Comparison of ENCODE assay signal across 13 cellular contexts in the genomic region with DNA sequence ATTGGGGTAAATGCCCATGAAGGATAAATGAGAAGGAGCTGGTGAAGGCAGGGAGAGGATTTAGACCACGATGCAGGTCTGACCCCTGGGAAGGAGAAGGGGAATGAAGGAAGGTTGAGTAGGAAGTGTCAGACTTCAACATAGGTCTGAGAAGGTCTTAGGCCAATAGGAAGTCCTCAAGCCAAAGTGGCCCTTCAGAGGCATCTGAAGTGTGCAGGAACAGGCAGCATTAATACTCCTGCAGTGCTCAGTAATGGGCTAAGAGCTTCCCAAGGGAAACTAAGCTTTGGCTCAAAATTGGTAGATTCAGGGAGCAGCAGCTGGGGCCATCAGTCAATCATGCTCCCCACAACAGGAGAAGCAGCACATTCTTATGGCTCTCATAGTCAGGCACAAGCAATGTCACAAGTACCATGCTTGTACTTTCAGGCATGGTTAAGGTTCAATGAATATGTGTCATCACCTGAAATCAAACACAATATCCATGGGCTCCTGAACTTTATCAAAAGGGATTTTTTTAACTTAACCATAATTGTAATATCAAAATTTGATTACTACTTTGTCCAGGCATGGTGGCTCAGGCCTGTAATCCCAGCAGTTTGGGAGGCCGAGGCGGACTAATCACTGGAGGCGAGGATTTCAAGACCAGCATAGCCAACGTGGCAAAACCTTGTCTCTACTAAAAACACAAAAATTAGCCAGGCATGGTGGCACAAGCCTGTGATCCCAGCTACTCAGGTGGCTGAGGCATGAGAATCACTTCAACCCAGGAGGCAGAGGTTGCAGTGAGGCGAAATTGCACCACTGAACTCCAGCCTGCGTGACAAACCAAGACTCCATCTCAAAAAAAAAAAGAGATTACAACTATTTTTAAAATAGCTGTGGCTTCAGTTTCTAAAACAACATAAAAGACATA.
"Had no signal": no experiment of that assay in that cellular context is flagged by ENCODE, and none has a peak within 500 bp of the region (broad histone marks: within the 10 kb centered on the region; RNA-seq: fewer than 3 reads in every experiment).

No MANE protein-coding gene starts in this region.

- ATAC-seq: left colon; stimulated activated naive B cell treated with anti-CD40 and anti-IgM and Interleukin-4, amounts not matched to agents 10 μg/mL and 1 μg/mL and 100 μg/mL, for 72 hours had no signal

- H3K9me3 ChIP-seq: thoracic aorta had no signal

- DNase-seq: activated CD4-positive, alpha-beta T cell treated with anti-CD3 and anti-CD28 coated beads, Interleukin-2, amount 50 U/mL, for 48 hours; activated T-cell treated with anti-CD3 and anti-CD28 coated beads for 4 hours; anterior cingulate cortex; caudate nucleus; foreskin fibroblast; hippocampal formation; left colon; mammary epithelial cell; midbrain; nephron progenitor cell; retina; stimulated activated naive B cell treated with anti-CD40 and anti-IgM and Interleukin-4, amounts not matched to agents 10 μg/mL and 1 μg/mL and 100 μg/mL, for 72 hours had no signal

- H3K27ac ChIP-seq: thoracic aorta had no signal

- H3K36me3 ChIP-seq: thoracic aorta had no signal

- H3K4me3 ChIP-seq: thoracic aorta had no signal
